Comparison of ENCODE assay signal across 8 cellular contexts in genomic region chr1:65002508-65003315, GRCh38. TPM values are rescaled to one million over a fixed set of nuclear protein-coding genes. Genes with fewer than 3 reads are reported as not detected.
DNase-seq lines count a peak whose midpoint lies in the region; ATAC-seq and TF ChIP-seq lines count a peak whose summit lies in the region.

No MANE protein-coding gene starts in this region.

- peaks cover 39% of the 10 kb centered on the region for H3K4me1 Mint-ChIP-seq in activated naive CD8-positive, alpha-beta T cell treated with anti-CD3 and anti-CD28 coated beads, Interleukin-2, amount 50 U/mL, for 24 hours

- H3K36me3 ChIP-seq in parathyroid adenoma (ENCODE audit: control insufficient read depth, insufficient read depth, low read length) = no peaks in the 10 kb centered on the region
- H3K36me3 ChIP-seq in thymus (ENCODE audit: control insufficient read depth, insufficient read depth) = no peaks in the 10 kb centered on the region

- no peaks in the 10 kb centered on the region for H3K9me3 ChIP-seq in parathyroid adenoma (ENCODE audit: control insufficient read depth, low read length)
- no peaks in the 10 kb centered on the region for H3K9me3 ChIP-seq in thymus (ENCODE audit: control insufficient read depth)

- H3K27me3 ChIP-seq in parathyroid adenoma (ENCODE audit: control insufficient read depth, insufficient read depth, low read length) = no peaks in the 10 kb centered on the region
- peaks cover 4% of the 10 kb centered on the region for H3K27me3 ChIP-seq in thymus (ENCODE audit: control insufficient read depth, insufficient read depth)

- H3K9me3 Mint-ChIP-seq in activated naive CD8-positive, alpha-beta T cell treated with anti-CD3 and anti-CD28 coated beads, Interleukin-2, amount 50 U/mL, for 24 hours = peaks cover 10% of the 10 kb centered on the region

- peak overlapping the region; percentile 47 for H3K4me2 ChIP-seq in parathyroid adenoma (ENCODE audit: low read length)

- peaks cover 4% of the 10 kb centered on the region for H3K36me3 Mint-ChIP-seq in activated naive CD8-positive, alpha-beta T cell treated with anti-CD3 and anti-CD28 coated beads, Interleukin-2, amount 50 U/mL, for 24 hours (ENCODE audit: low read depth)

- H3K4me1 ChIP-seq in parathyroid adenoma = no peaks in the 10 kb centered on the region
- peaks cover 7% of the 10 kb centered on the region for H3K4me1 ChIP-seq in thymus (ENCODE audit: control insufficient read depth, insufficient read depth, low read length)

- H3K27me3 Mint-ChIP-seq in activated naive CD8-positive, alpha-beta T cell treated with anti-CD3 and anti-CD28 coated beads, Interleukin-2, amount 50 U/mL, for 24 hours = no peaks in the 10 kb centered on the region

- intact Hi-C loops in cardiac septum (cut with DNase I) = loop anchor here (1.0 to 2.0 kb wide), 2 partner anchors 36 to 64 kb away; partner anchors contain the start of gene JAK1

- H3K27ac ChIP-seq in parathyroid adenoma (peak overlapping the region; percentile 63), thymus (ENCODE audit: low read depth) (peak overlapping the region; percentile 90)

- H3K27ac Mint-ChIP-seq in activated naive CD8-positive, alpha-beta T cell treated with anti-CD3 and anti-CD28 coated beads, Interleukin-2, amount 50 U/mL, for 24 hours = peak overlapping the region; percentile 68

- H3K4me3 Mint-ChIP-seq in activated naive CD8-positive, alpha-beta T cell treated with anti-CD3 and anti-CD28 coated beads, Interleukin-2, amount 50 U/mL, for 24 hours = peak overlapping the region; percentile 72

- peak; percentile 70 for ATAC-seq in GM18873 (IDR thresholded peaks at IDR 0.05; ENCODE audit: low FRiP score, unreplicated experiment)
- ATAC-seq in HG03196 (IDR thresholded peaks at IDR 0.05; ENCODE audit: unreplicated experiment) = peak; percentile 83
- ATAC-seq in activated naive CD8-positive, alpha-beta T cell treated with anti-CD3 and anti-CD28 coated beads, Interleukin-2, amount 50 U/mL, for 24 hours = peak; percentile 95

- TF ChIP-seq CTCF in parathyroid adenoma (IDR thresholded peaks at IDR 0.05) = no peak

- no peaks in the 10 kb centered on the region for H3K79me2 ChIP-seq in parathyroid adenoma

- peak overlapping the region; percentile 28 for H3K4me3 ChIP-seq in parathyroid adenoma (ENCODE audit: low read depth, low read length)
- H3K4me3 ChIP-seq in thymus (ENCODE audit: low read length) = peak overlapping the region; percentile 50

- H2AFZ ChIP-seq in parathyroid adenoma = peak overlapping the region; percentile 56

- DNase-seq in 8988T (peak; percentile 49), SKM-1 (lab: John Stamatoyannopoulos, UW; ENCODE audit: unreplicated experiment) (peak; percentile 24), cardiac septum (ENCODE audit: low spot score) (peak; percentile 89)
- DNase-seq in activated naive CD8-positive, alpha-beta T cell treated with anti-CD3 and anti-CD28 coated beads, Interleukin-2, amount 50 U/mL, for 24 hours = peak; percentile 78

- WGBS in thymus = 2% methylated on average over 72 of the region's 72 CpGs

- no peak overlapping the region for H3K9ac ChIP-seq in parathyroid adenoma

RNA-seq across cellular contexts. Expression of gene JAK1, which starts 36.4 kb away (rescaled TPM):
- total RNA-seq in cardiac septum = 76.4 TPM
- 101 TPM for polyA plus RNA-seq in thymus

Comparison
In these comparisons a context has a peak if more than half of its experiments do, and no peak if none do; other contexts are left out.
1. Peak in every context shown above with its lines: DNase-seq, ATAC-seq, H3K4me3 ChIP-seq and H3K27ac ChIP-seq.
2. DNase-seq: peak in every context shown above with its lines; median percentile 89 in cardiac septum; 78 in activated naive CD8-positive, alpha-beta T cell treated with anti-CD3 and anti-CD28 coated beads, Interleukin-2, amount 50 U/mL, for 24 hours; 49 in 8988T; 24 in SKM-1.